Comparison of ENCODE assay signal across 9 cellular contexts in the genomic region with DNA sequence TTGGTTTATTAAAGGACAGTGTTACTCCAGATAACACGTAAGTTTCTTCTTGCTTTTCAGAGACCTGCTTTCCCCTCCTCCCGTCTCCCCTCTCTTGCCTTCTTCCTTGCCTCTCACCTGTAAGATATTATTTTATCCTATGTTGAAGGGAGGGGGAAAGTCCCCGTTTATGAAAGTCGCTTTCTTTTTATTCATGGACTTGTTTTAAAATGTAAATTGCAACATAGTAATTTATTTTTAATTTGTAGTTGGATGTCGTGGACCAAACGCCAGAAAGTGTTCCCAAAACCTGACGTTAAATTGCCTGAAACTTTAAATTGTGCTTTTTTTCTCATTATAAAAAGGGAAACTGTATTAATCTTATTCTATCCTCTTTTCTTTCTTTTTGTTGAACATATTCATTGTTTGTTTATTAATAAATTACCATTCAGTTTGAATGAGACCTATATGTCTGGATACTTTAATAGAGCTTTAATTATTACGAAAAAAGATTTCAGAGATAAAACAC. TPM values are rescaled to one million over a fixed set of nuclear protein-coding genes. Genes with fewer than 3 reads are reported as not detected.
DNase-seq lines count a peak whose midpoint lies in the region; ATAC-seq and TF ChIP-seq lines count a peak whose summit lies in the region.
"Had no signal": no experiment of that assay in that cellular context is flagged by ENCODE, and none has a peak within 500 bp of the region (broad histone marks: within the 10 kb centered on the region; RNA-seq: fewer than 3 reads in every experiment).

No MANE protein-coding gene starts in this region.

- peaks cover 70% of the 10 kb centered on the region for H3K79me2 ChIP-seq in osteoblast (ENCODE audit: insufficient read depth, low read length)

- H3K27me3 ChIP-seq in BLaER1 (peaks cover 100% of the 10 kb centered on the region), osteoblast (ENCODE audit: insufficient read depth, low read length) (peaks cover 14% of the 10 kb centered on the region)
- H3K27me3 ChIP-seq in effector memory CD4-positive, alpha-beta T cell (replicated peaks; ENCODE audit: control insufficient read depth, insufficient read depth, low read length, poor library complexity, severe bottlenecking), result peaks cover 75% of the 10 kb centered on the region

- TF ChIP-seq CTCF in osteoblast (IDR thresholded peaks at IDR 0.05; ENCODE audit: extremely low read depth, low read depth, low read length), result no peak

- H3K36me3 ChIP-seq in BLaER1 (no peaks in the 10 kb centered on the region), osteoblast (ENCODE audit: insufficient read depth, low read length) (peaks cover 8% of the 10 kb centered on the region)
- no peaks in the 10 kb centered on the region for H3K36me3 ChIP-seq in effector memory CD4-positive, alpha-beta T cell (ENCODE audit: control insufficient read depth, insufficient read depth, low read length)

- H2AFZ ChIP-seq in osteoblast (ENCODE audit: low read length), result no peak overlapping the region

- H3K9ac ChIP-seq in BLaER1, result no peak overlapping the region

- no peak overlapping the region for H3K27ac ChIP-seq in BLaER1
- H3K27ac ChIP-seq in effector memory CD4-positive, alpha-beta T cell (ENCODE audit: insufficient read depth, low read length, poor library complexity, severe bottlenecking), result no peak overlapping the region
- peak overlapping the region; percentile 96 for H3K27ac ChIP-seq in osteoblast (ENCODE audit: low read depth, low read length)

- H3K9me3 ChIP-seq in BLaER1 (peaks cover 24% of the 10 kb centered on the region), osteoblast (ENCODE audit: low read depth, low read length) (no peaks in the 10 kb centered on the region)
- no peaks in the 10 kb centered on the region for H3K9me3 ChIP-seq in effector memory CD4-positive, alpha-beta T cell (ENCODE audit: control insufficient read depth, low read length)

- peak overlapping the region; percentile 69 for H3K4me3 ChIP-seq in BLaER1
- peak overlapping the region; percentile 45 for H3K4me3 ChIP-seq in effector memory CD4-positive, alpha-beta T cell (ENCODE audit: insufficient read depth, low read depth, low read length, poor library complexity, severe bottlenecking)
- H3K4me3 ChIP-seq in osteoblast (ENCODE audit: insufficient read depth, low read length), result peak overlapping the region; percentile 96

- ATAC-seq in HG02885 (IDR thresholded peaks at IDR 0.05; ENCODE audit: poor library complexity, unreplicated experiment) (no peak), HG02973 (IDR thresholded peaks at IDR 0.05; ENCODE audit: unreplicated experiment) (no peak)

- DNase-seq in NCI-H69 (lab: John Stamatoyannopoulos, UW), result peak; percentile 49
- DNase-seq in effector memory CD4-positive, alpha-beta T cell, result no peak
- DNase-seq in osteoblast (ENCODE audit: insufficient read length, low spot score, missing footprints), result peak; percentile 74
- no peak for DNase-seq in NCI-H226
- no peak for DNase-seq in effector CD4-positive, alpha-beta T cell
- DNase-seq: effector CD8-positive, alpha-beta T cell had no signal

- peaks cover 36% of the 10 kb centered on the region for H3K4me1 ChIP-seq in BLaER1
- H3K4me1 ChIP-seq in effector memory CD4-positive, alpha-beta T cell (ENCODE audit: control insufficient read depth, insufficient read depth, low read length, poor library complexity, severe bottlenecking), result peaks cover 40% of the 10 kb centered on the region
- peaks cover 35% of the 10 kb centered on the region for H3K4me1 ChIP-seq in osteoblast (ENCODE audit: insufficient read depth, low read length)

- H3K4me2 ChIP-seq in BLaER1 (peak overlapping the region; percentile 89; the same call in 1 of the 2 replicates), osteoblast (ENCODE audit: insufficient read depth, low read length) (peak overlapping the region; percentile 90)

- H4K20me1 ChIP-seq in BLaER1 (peaks cover 93% of the 10 kb centered on the region), osteoblast (ENCODE audit: insufficient read depth, low read length) (peaks cover 22% of the 10 kb centered on the region)

RNA-seq across cellular contexts. Expression of gene FOXC1, which starts 2.7 kb away (rescaled TPM):
- total RNA-seq in osteoblast, result 39.4 and 41.0 TPM in 2 replicates

Comparison
In these comparisons a context has a peak if more than half of its experiments do, and no peak if none do; other contexts are left out.
1. H3K4me3 ChIP-seq: peak in every context shown above with its lines; median percentile 96 in osteoblast; 69 in BLaER1; 45 in effector memory CD4-positive, alpha-beta T cell.
2. DNase-seq: peak in NCI-H69 (single experiment) and osteoblast (single experiment); none in effector memory CD4-positive, alpha-beta T cell (0 of 3), NCI-H226 (single experiment) and effector CD4-positive, alpha-beta T cell (single experiment).